In the genomic region with DNA sequence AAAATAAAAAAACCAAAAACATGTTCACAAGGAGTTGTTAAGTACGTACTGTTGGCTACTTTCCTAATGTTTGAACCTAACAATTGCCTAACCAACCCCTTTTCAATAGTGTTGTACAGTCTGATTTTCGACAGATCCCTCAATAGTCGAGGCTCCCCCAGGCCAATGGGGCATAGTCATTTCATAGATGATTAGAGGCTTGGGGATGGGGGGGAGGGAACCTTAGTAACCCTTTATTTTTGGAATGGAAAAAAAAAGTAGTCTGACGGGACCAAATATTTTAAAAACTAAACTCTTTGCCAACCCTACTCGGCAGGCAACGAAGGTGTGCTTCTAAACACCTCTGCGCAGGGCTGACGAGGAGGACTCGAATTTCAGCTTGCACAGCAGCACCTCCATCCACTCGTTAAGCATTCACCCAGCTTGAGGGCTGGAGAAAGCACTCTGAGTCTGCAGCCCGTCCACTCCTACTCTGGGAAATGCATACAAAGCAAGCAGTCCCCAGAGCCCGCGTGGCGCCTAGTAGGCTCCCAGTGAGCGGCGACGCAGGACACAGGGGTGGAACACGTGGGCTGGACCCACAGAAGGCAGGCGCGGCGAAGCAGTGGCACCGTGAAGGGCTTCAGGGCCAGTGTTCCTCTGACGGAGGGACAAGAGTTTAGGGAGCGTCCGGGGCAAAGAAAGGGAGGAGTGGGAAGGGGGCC, we compare ENCODE assay signal across 1 cellular context.
TF ChIP-seq lines count a peak whose summit lies in the region.

No MANE protein-coding gene starts in this region.

TF ChIP-seq in HepG2, 621 proteins besides CTCF, POLR2A, EP300 and RAD21 (continued from another document and continues in another):
- TF ChIP-seq, protein P1, sequence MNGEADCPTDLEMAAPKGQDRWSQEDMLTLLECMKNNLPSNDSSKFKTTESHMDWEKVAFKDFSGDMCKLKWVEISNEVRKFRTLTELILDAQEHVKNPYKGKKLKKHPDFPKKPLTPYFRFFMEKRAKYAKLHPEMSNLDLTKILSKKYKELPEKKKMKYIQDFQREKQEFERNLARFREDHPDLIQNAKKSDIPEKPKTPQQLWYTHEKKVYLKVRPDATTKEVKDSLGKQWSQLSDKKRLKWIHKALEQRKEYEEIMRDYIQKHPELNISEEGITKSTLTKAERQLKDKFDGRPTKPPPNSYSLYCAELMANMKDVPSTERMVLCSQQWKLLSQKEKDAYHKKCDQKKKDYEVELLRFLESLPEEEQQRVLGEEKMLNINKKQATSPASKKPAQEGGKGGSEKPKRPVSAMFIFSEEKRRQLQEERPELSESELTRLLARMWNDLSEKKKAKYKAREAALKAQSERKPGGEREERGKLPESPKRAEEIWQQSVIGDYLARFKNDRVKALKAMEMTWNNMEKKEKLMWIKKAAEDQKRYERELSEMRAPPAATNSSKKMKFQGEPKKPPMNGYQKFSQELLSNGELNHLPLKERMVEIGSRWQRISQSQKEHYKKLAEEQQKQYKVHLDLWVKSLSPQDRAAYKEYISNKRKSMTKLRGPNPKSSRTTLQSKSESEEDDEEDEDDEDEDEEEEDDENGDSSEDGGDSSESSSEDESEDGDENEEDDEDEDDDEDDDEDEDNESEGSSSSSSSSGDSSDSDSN (CRISPR knock-in tag; IDR thresholded peaks at IDR 0.05), result no peak; the same call in 1 of the 2 replicates
- TF ChIP-seq PCBP1 (IDR thresholded peaks at IDR 0.05; ENCODE audit: borderline replicate concordance, low read depth, low read length), result no peak
- TF ChIP-seq, protein P2, sequence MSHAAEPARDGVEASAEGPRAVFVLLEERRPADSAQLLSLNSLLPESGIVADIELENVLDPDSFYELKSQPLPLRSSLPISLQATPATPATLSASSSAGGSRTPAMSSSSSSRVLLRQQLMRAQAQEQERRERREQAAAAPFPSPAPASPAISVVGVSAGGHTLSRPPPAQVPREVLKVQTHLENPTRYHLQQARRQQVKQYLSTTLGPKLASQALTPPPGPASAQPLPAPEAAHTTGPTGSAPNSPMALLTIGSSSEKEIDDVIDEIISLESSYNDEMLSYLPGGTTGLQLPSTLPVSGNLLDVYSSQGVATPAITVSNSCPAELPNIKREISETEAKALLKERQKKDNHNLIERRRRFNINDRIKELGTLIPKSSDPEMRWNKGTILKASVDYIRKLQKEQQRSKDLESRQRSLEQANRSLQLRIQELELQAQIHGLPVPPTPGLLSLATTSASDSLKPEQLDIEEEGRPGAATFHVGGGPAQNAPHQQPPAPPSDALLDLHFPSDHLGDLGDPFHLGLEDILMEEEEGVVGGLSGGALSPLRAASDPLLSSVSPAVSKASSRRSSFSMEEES (CRISPR knock-in tag; IDR thresholded peaks at IDR 0.05), result 0 out of 2 replicates have a peak, but pooled peaks have one; percentile 39
- 0 out of 2 replicates have a peak, but pooled peaks have one; percentile 2 for TF ChIP-seq CCDC6 (CRISPR knock-in tag; IDR thresholded peaks at IDR 0.05)
- TF ChIP-seq PATZ1 (CRISPR knock-in tag; IDR thresholded peaks at IDR 0.05), result peak; percentile 49
- TF ChIP-seq ZNF570 (CRISPR knock-in tag; IDR thresholded peaks at IDR 0.05; ENCODE audit: borderline replicate concordance), result no peak
- no peak for TF ChIP-seq CHD2 (IDR thresholded peaks at IDR 0.05; ENCODE audit: low read depth, low read length)
- TF ChIP-seq ZMYM3 (CRISPR knock-in tag; IDR thresholded peaks at IDR 0.05), result no peak
- peak; percentile 71; the same call in 1 of the 2 replicates for TF ChIP-seq ZNF232 (CRISPR knock-in tag; IDR thresholded peaks at IDR 0.05; ENCODE audit: borderline replicate concordance)
- no peak for TF ChIP-seq NCOA1 (CRISPR knock-in tag; IDR thresholded peaks at IDR 0.05)
- TF ChIP-seq SRY (CRISPR knock-in tag; IDR thresholded peaks at IDR 0.05), result no peak
- TF ChIP-seq NCOA2 (CRISPR knock-in tag; IDR thresholded peaks at IDR 0.05), result no peak
- TF ChIP-seq ZNF724P (CRISPR knock-in tag; IDR thresholded peaks at IDR 0.05; ENCODE audit: borderline replicate concordance), result no peak
- no peak for TF ChIP-seq RERE (CRISPR knock-in tag; IDR thresholded peaks at IDR 0.05; ENCODE audit: low read depth)
- no peak for TF ChIP-seq JARID2 (CRISPR knock-in tag; IDR thresholded peaks at IDR 0.05; ENCODE audit: insufficient replicate concordance)
- no peak for TF ChIP-seq GLI4 (CRISPR knock-in tag; IDR thresholded peaks at IDR 0.05; ENCODE audit: borderline replicate concordance)
- TF ChIP-seq HMG20B (CRISPR knock-in tag; conservative IDR thresholded peaks at IDR 0.05), result no peak
- TF ChIP-seq WIZ (CRISPR knock-in tag; IDR thresholded peaks at IDR 0.05), result no peak
- TF ChIP-seq AHDC1 (CRISPR knock-in tag; IDR thresholded peaks at IDR 0.05; ENCODE audit: borderline replicate concordance), result no peak
- TF ChIP-seq SNRNP70 (IDR thresholded peaks at IDR 0.05; ENCODE audit: low read depth, low read length), result no peak
- no peak for TF ChIP-seq RARA (CRISPR knock-in tag; IDR thresholded peaks at IDR 0.05)
- TF ChIP-seq JUND (CRISPR knock-in tag; IDR thresholded peaks at IDR 0.05), result no peak
- TF ChIP-seq SKIL (CRISPR knock-in tag; IDR thresholded peaks at IDR 0.05; ENCODE audit: borderline replicate concordance), result no peak
- TF ChIP-seq IKZF1 (IDR thresholded peaks at IDR 0.05), result no peak
- TF ChIP-seq TCF7L2 (IDR thresholded peaks at IDR 0.05; ENCODE audit: low read depth, low read length), result no peak
- TF ChIP-seq ATF1 (CRISPR knock-in tag; IDR thresholded peaks at IDR 0.05), result no peak
- no peak for TF ChIP-seq NFE2L2 (IDR thresholded peaks at IDR 0.05; ENCODE audit: low read length)
- no peak for TF ChIP-seq HHEX (CRISPR knock-in tag; IDR thresholded peaks at IDR 0.05)
- TF ChIP-seq ETS1 (CRISPR knock-in tag; IDR thresholded peaks at IDR 0.05), result no peak
- TF ChIP-seq IRF2 (CRISPR knock-in tag; IDR thresholded peaks at IDR 0.05), result no peak; the same call in 1 of the 2 replicates
- TF ChIP-seq, protein P3, sequence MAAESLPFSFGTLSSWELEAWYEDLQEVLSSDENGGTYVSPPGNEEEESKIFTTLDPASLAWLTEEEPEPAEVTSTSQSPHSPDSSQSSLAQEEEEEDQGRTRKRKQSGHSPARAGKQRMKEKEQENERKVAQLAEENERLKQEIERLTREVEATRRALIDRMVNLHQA (CRISPR knock-in tag; IDR thresholded peaks at IDR 0.05), result no peak
- no peak for TF ChIP-seq GATA4 (IDR thresholded peaks at IDR 0.05; ENCODE audit: borderline replicate concordance, low read depth)
- no peak for TF ChIP-seq LCORL (IDR thresholded peaks at IDR 0.05)
- TF ChIP-seq LCORL (CRISPR knock-in tag; IDR thresholded peaks at IDR 0.05), result no peak
- TF ChIP-seq ZNF331 (CRISPR knock-in tag; IDR thresholded peaks at IDR 0.05), result 0 out of 2 replicates have a peak, but pooled peaks have one; percentile 12
